In the genomic region with DNA sequence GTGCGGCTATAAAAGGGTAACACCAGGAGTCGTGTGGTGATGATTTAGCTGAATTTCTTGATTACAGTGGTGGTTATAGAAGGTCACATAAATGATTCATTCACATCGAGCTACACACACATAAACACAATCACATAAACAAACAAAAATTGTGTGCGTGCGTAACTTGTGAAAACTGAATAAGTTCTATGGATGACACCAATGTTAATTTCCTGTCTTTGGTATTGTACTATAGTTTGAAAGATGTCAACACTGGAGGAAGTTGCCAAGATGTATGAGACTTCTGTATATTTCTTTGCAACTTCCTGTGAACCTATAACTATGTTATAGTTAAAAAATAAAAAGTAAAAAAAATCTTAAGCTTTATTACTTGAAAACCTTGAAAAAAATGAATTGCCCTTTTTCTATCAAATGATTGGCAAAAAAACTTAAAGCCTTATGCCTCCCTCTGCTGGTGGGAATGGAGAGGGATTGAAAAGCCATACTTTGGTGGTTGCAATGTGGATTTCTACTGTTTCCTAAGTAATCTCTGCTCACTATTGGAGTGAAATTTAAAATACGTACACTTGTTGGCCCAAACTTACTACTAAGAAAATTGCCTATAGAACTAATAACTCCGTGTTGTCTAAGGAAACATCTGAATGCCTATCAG, we compare ENCODE assay signal across 8 cellular contexts.
DNase-seq lines count a peak whose midpoint lies in the region; ATAC-seq and TF ChIP-seq lines count a peak whose summit lies in the region.

No MANE protein-coding gene starts in this region.

- H3K27ac ChIP-seq in lung (ENCODE audit: low read depth in 1 of 2, low read length in 1 of 2) = no peak overlapping the region
- no peak overlapping the region for H3K27ac ChIP-seq in esophagus squamous epithelium

- 35 to 57% methylated on average over 7 of the region's 7 CpGs for WGBS in lung, 2 donors
- WGBS in esophagus squamous epithelium, 2 donors = 46 to 57% methylated on average over 7 of the region's 7 CpGs

- no peak for TF ChIP-seq POLR2A in esophagus squamous epithelium (IDR thresholded peaks at IDR 0.05)

- TF ChIP-seq CTCF in astrocyte of the spinal cord (IDR thresholded peaks at IDR 0.05; ENCODE audit: low read depth, low read length) (peak; percentile 59), lung (IDR thresholded peaks at IDR 0.05; ENCODE audit: control extremely low read depth, extremely low read depth) (peak; percentile 31), esophagus squamous epithelium (IDR thresholded peaks at IDR 0.05) (peak in 2 of 6 experiments; percentile 22 to 46)

- ATAC-seq in lung (ENCODE audit: insufficient read depth, low FRiP score) (no peak), HG02642 (IDR thresholded peaks at IDR 0.05; ENCODE audit: poor library complexity, unreplicated experiment) (no peak), HG02610 (IDR thresholded peaks at IDR 0.05; ENCODE audit: unreplicated experiment) (no peak)

- in situ Hi-C loops in astrocyte of the spinal cord (cut with HindIII; ENCODE audit: low sequenced_read_pairs) = no loop called here

- H3K4me3 ChIP-seq in astrocyte of the spinal cord (ENCODE audit: low read depth, low read length) (no peak overlapping the region), lung (no peak overlapping the region), esophagus squamous epithelium (no peak overlapping the region)

- H3K36me3 ChIP-seq in lung (ENCODE audit: control insufficient read depth in 2 of 2, insufficient read depth in 2 of 2, low read length in 2 of 2) (no peaks in the 10 kb centered on the region), esophagus squamous epithelium (no peaks in the 10 kb centered on the region)

- intact Hi-C loops in esophagus squamous epithelium (cut with DNase I) = no loop called here

- H3K27me3 ChIP-seq in lung (ENCODE audit: control insufficient read depth, insufficient read depth) = no peaks in the 10 kb centered on the region
- H3K27me3 ChIP-seq in esophagus squamous epithelium = peaks cover 0 to 22% (median 0%) of the 10 kb centered on the region in 4 donors

- no peaks in the 10 kb centered on the region for H3K4me1 ChIP-seq in lung (ENCODE audit: control insufficient read depth in 2 of 2, insufficient read depth in 2 of 2, low read length in 2 of 2)
- H3K4me1 ChIP-seq in esophagus squamous epithelium = no peaks in the 10 kb centered on the region

- DNase-seq in COLO668 (lab: John Stamatoyannopoulos, UW; ENCODE audit: unreplicated experiment) = peak; percentile 4
- DNase-seq in HT-29 (ENCODE audit: low spot score) = peak; percentile 55
- DNase-seq in astrocyte of the spinal cord (ENCODE audit: low read depth, low spot score) = peak; percentile 2
- DNase-seq in lung (ENCODE audit: low spot score) = no peak
- DNase-seq in esophagus squamous epithelium (lab: John Stamatoyannopoulos, UW) = no peak
- no peak for DNase-seq in NCI-H1048 (lab: John Stamatoyannopoulos, UW)

- H3K9me3 ChIP-seq in lung (ENCODE audit: control insufficient read depth in 2 of 2, insufficient read depth in 1 of 2, low read length in 1 of 2) (peaks cover 0 to 2% of the 10 kb centered on the region in 2 donors), esophagus squamous epithelium (no peaks in the 10 kb centered on the region)

Comparison
In these comparisons a context has a peak if more than half of its experiments do, and no peak if none do; other contexts are left out.
1. DNase-seq: peak in COLO668 (single experiment), HT-29 (single experiment) and astrocyte of the spinal cord (single experiment); none in lung (single experiment), esophagus squamous epithelium (single experiment) and NCI-H1048 (single experiment).